12 cellular contexts compared by ENCODE assay signal in the genomic region with DNA sequence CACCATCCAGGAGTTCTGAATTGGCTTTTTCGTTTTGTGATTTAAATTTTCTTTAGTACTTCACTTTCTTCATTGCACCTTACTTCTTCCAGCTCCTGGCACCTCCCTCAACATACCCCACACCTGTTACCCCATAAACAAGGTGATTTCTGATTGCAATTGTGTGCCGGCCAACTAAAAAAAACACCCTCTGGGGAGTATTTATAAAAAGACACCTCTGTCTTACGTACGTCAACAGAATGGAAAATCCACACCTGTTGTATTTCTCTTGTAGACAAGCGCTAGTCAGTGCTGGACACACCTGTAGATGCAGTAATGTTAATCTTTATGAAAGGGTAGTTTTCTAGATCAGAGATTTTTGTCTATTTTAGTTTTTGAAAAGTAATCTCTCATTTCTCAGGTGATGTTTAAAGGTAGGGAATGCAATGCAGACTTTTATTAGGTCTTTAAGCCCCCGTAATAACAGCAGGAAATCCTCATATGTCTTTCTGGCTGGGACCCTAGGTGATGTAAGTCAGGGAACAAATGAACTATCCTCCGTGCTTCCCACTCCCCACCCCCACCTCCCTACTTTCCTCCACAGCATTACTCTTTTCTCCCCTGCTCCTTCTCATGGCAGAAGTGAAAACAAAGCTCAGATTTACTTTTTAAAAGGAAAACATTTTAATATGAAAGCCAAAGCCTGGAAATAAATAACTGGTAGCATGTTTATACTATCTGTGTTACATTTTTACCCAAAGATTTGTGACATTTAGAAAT. TPM values are rescaled to one million over a fixed set of nuclear protein-coding genes. Genes with fewer than 3 reads are reported as not detected.
DNase-seq lines count a peak whose midpoint lies in the region; TF ChIP-seq lines count a peak whose summit lies in the region.
"Had no signal": no experiment of that assay in that cellular context is flagged by ENCODE, and none has a peak within 500 bp of the region (broad histone marks: within the 10 kb centered on the region; RNA-seq: fewer than 3 reads in every experiment).

No MANE protein-coding gene starts in this region.

- peak overlapping the region; percentile 89 for H3K4me2 ChIP-seq in DOHH2 (ENCODE audit: low read length)
- peak overlapping the region; percentile 83; the same call in 1 of the 2 replicates for H3K4me2 ChIP-seq in KMS-11

- CTCF ChIA-PET in GM10248 (lab: Yijun Ruan, JAX): interaction anchor here (0.8 to 2.5 kb wide), 7 partner anchors 10 to 572 kb away, joined by 3 to 17 read pairs (median 4); no protein-coding TSS in a partner anchor

- H3K36me3 ChIP-seq in DOHH2 (ENCODE audit: control insufficient read depth, low read length) (peaks cover 82% of the 10 kb centered on the region), KMS-11 (ENCODE audit: insufficient read depth) (peaks cover 42% of the 10 kb centered on the region; the same call in 1 of the 2 replicates)

- no peaks in the 10 kb centered on the region for H3K9me2 ChIP-seq in DOHH2 (replicated peaks; ENCODE audit: control insufficient read depth, low read length)

- peak overlapping the region; percentile 65 for H3K4me3 Mint-ChIP-seq in activated naive CD8-positive, alpha-beta T cell
- peak overlapping the region; percentile 10 for H3K4me3 Mint-ChIP-seq in mesothelial cell of epicardium
- H3K4me3 Mint-ChIP-seq: HFFc6 had no signal

- peaks cover 88% of the 10 kb centered on the region for H3K79me2 ChIP-seq in DOHH2 (ENCODE audit: control insufficient read depth, low read length)
- H3K79me2 ChIP-seq in KMS-11 (ENCODE audit: insufficient read depth, low read depth): peaks cover 88% of the 10 kb centered on the region

- H3K9me3 ChIP-seq in DOHH2 (ENCODE audit: control insufficient read depth, insufficient read depth, low read length): no peaks in the 10 kb centered on the region
- H3K9me3 ChIP-seq: gastroesophageal sphincter had no signal

- H4K20me1 ChIP-seq in DOHH2 (ENCODE audit: control insufficient read depth, insufficient read depth, low read depth, low read length): 0 out of 2 replicates have a peak, but pooled peaks cover 4% of the 10 kb centered on the region
- H4K20me1 ChIP-seq in KMS-11 (ENCODE audit: insufficient read depth): peaks cover 3% of the 10 kb centered on the region; the same call in 1 of the 2 replicates

- no peaks in the 10 kb centered on the region for H3K27me3 Mint-ChIP-seq in activated naive CD8-positive, alpha-beta T cell
- H3K27me3 Mint-ChIP-seq in mesothelial cell of epicardium (ENCODE audit: low read depth): no peaks in the 10 kb centered on the region

- no peak overlapping the region for H3K27ac Mint-ChIP-seq in activated naive CD8-positive, alpha-beta T cell
- H3K27ac Mint-ChIP-seq in mesothelial cell of epicardium: no peak overlapping the region
- H3K27ac Mint-ChIP-seq: HFFc6 had no signal

- no peak overlapping the region for H3K9ac ChIP-seq in KMS-11

- no peak for DNase-seq in mesothelial cell of epicardium (ENCODE audit: low spot score in 2 of 2, unreplicated experiment in 2 of 2)
- no peak for DNase-seq in SKM-1 treated with dmso at 0.1 percent for 144 hours (lab: John Stamatoyannopoulos, UW; ENCODE audit: unreplicated experiment)
- DNase-seq in GM10248 (ENCODE audit: extremely low spot score): no peak
- DNase-seq in cerebellar nuclear complex (lab: John Stamatoyannopoulos, UW): no peak
- DNase-seq in SIG-M5 treated with dmso at 0.1 percent for 504 hours (lab: John Stamatoyannopoulos, UW; ENCODE audit: unreplicated experiment): no peak
- DNase-seq: activated T-cell treated with anti-CD3 and anti-CD28 coated beads, Interleukin-2, amount 50 U/mL, for 1 hour; HFFc6; left cardiac atrium had no signal

- H2AFZ ChIP-seq in KMS-11 (ENCODE audit: low read depth): no peak overlapping the region

- H3K4me3 ChIP-seq in DOHH2 (ENCODE audit: low read length) (peak overlapping the region; percentile 89), KMS-11 (IDR thresholded peaks at IDR 0.05; ENCODE audit: insufficient read depth, low read depth, low read length) (no peak overlapping the region)
- H3K4me3 ChIP-seq: gastroesophageal sphincter had no signal

- TF ChIP-seq CTCF in DOHH2 (IDR thresholded peaks at IDR 0.05; ENCODE audit: low read depth, low read length, poor library complexity, severe bottlenecking) (no peak), KMS-11 (conservative IDR thresholded peaks at IDR 0.05; ENCODE audit: low read depth, low read length) (no peak), mesothelial cell of epicardium (IDR thresholded peaks at IDR 0.05; ENCODE audit: unreplicated experiment) (no peak), GM10248 (IDR thresholded peaks at IDR 0.05; ENCODE audit: control extremely low read depth, extremely low read depth, low read depth, missing control alignments) (no peak)

- peaks cover 24% of the 10 kb centered on the region for H3K36me3 Mint-ChIP-seq in activated naive CD8-positive, alpha-beta T cell
- peaks cover 31% of the 10 kb centered on the region for H3K36me3 Mint-ChIP-seq in mesothelial cell of epicardium

- peaks cover 74% of the 10 kb centered on the region for H3K4me1 Mint-ChIP-seq in activated naive CD8-positive, alpha-beta T cell (ENCODE audit: low read depth)
- H3K4me1 Mint-ChIP-seq in mesothelial cell of epicardium: peaks cover 61% of the 10 kb centered on the region

- H3K4me1 ChIP-seq in DOHH2 (ENCODE audit: control insufficient read depth, low read length) (peaks cover 50% of the 10 kb centered on the region), KMS-11 (ENCODE audit: low read depth, poor library complexity, severe bottlenecking) (peaks cover 53% of the 10 kb centered on the region)

- peaks cover 4% of the 10 kb centered on the region for H3F3A ChIP-seq in DOHH2 (ENCODE audit: control insufficient read depth, insufficient read depth)

- POLR2A ChIA-PET in GM10248 (lab: Yijun Ruan, JAX): interaction anchor here (0.6 kb wide), 1 partner anchor 688 kb away, joined by 3 read pairs; no protein-coding TSS in a partner anchor

- H3K9me3 Mint-ChIP-seq in activated naive CD8-positive, alpha-beta T cell (ENCODE audit: low read depth): no peaks in the 10 kb centered on the region
- H3K9me3 Mint-ChIP-seq in mesothelial cell of epicardium: no peaks in the 10 kb centered on the region
- H3K9me3 Mint-ChIP-seq: HFFc6 had no signal

- H3K27ac ChIP-seq in DOHH2 (ENCODE audit: low read depth, low read length) (peak overlapping the region; percentile 82), KMS-11 (no peak overlapping the region)
- H3K27ac ChIP-seq: gastroesophageal sphincter had no signal

- no peaks in the 10 kb centered on the region for H3K27me3 ChIP-seq in DOHH2 (ENCODE audit: control insufficient read depth, low read length)
- no peaks in the 10 kb centered on the region for H3K27me3 ChIP-seq in KMS-11 (ENCODE audit: insufficient read depth, low read depth)
- H3K27me3 ChIP-seq: gastroesophageal sphincter had no signal

RNA-seq across cellular contexts. Expression of a gene that starts 4.2 kb away (rescaled TPM):
- 136 to 144 TPM (median 140 TPM) in 3 replicates for total RNA-seq in mesothelial cell of epicardium
